In genomic region chr10:111524134-111524533, GRCh38 we compare ENCODE assay signal across 36 cellular contexts.
"Had no signal": no experiment of that assay in that cellular context is flagged by ENCODE, and none has a peak within 500 bp of the region (broad histone marks: within the 10 kb centered on the region; RNA-seq: fewer than 3 reads in every experiment).

No MANE protein-coding gene starts in this region.

- DNase-seq: activated B cell treated with CpG ODN at 0.5 μM for 24 hours; activated CD4-positive, alpha-beta memory T cell treated with anti-CD3 and anti-CD28 coated beads for 36 hours; activated CD4-positive, alpha-beta T cell treated with anti-CD3 and anti-CD28 coated beads for 4 hours; activated CD4-positive, alpha-beta T cell treated with anti-CD3 and anti-CD28 coated beads, Interleukin-2, amount 10 ng/mL, durations not matched to agents 24 days and 14 days; activated CD4-positive, alpha-beta T cell treated with anti-CD3 and anti-CD28 coated beads, Interleukin-2, amount 50 U/mL, for 1 hour; activated CD4-positive, alpha-beta T cell treated with anti-CD3 and anti-CD28 coated beads, Interleukin-2, amount 50 U/mL, for 4 hours; activated CD4-positive, CD25-positive, alpha-beta regulatory T cell treated with anti-CD3 and anti-CD28 coated beads, Interleukin-2, amount 50 U/mL, for 72 hours; activated CD8-positive, alpha-beta memory T cell treated with anti-CD3 and anti-CD28 coated beads, Interleukin-2, amount 50 U/mL, for 4 hours; activated CD8-positive, alpha-beta T cell treated with anti-CD3 and anti-CD28 coated beads for 36 hours; activated effector memory CD4-positive, alpha-beta T cell treated with anti-CD3 and anti-CD28 coated beads, Interleukin-2, amount 50 U/mL, for 16 hours; activated gamma-delta T cell treated with Interleukin-2 at 50 U/mL for 16 hours; activated naive CD4-positive, alpha-beta T cell; activated naive CD4-positive, alpha-beta T cell treated with anti-CD3 and anti-CD28 coated beads for 36 hours; activated naive CD4-positive, alpha-beta T cell treated with anti-CD3 and anti-CD28 coated beads, Interleukin-2, amount 50 U/mL, for 16 hours; activated naive CD8-positive, alpha-beta T cell treated with anti-CD3 and anti-CD28 coated beads for 36 hours; activated T-cell treated with anti-CD3 and anti-CD28 coated beads for 4 hours; activated T-cell treated with anti-CD3 and anti-CD28 coated beads, Interleukin-2, amount 50 U/mL, for 1 hour; activated T-cell treated with anti-CD3 and anti-CD28 coated beads, Interleukin-2, amount 50 U/mL, for 4 hours; activated T-cell treated with anti-CD3 and anti-CD28 coated beads, Interleukin-2, amount 50 U/mL, for 72 hours; adrenal gland; amniotic stem cell; aorta; body of pancreas; brain microvascular endothelial cell; caudate nucleus; cerebellar nuclear complex; T-helper 1 cell; T-helper 2 cell; T-helper 9 cell had no signal

- H3K9me3 ChIP-seq: adrenal gland, body of pancreas, breast epithelium had no signal

- H3K27ac ChIP-seq: adrenal gland, body of pancreas, brain microvascular endothelial cell, breast epithelium, cardiac muscle cell, VCaP had no signal

- H3K4me3 ChIP-seq: adrenal gland, body of pancreas, breast epithelium, cardiac muscle cell had no signal

- H3K4me1 ChIP-seq: adrenal gland, body of pancreas, breast epithelium had no signal

- ATAC-seq: activated CD8-positive, alpha-beta T cell treated with anti-CD3 and anti-CD28 coated beads for 36 hours; activated naive CD4-positive, alpha-beta T cell treated with anti-CD3 and anti-CD28 coated beads, Interleukin-2, amount 50 U/mL, for 72 hours; activated T-cell treated with anti-CD3 and anti-CD28 coated beads, Interleukin-2, amount 50 U/mL, for 4 hours; activated T-cell treated with anti-CD3 and anti-CD28 coated beads, Interleukin-2, amount 50 U/mL, for 72 hours; activated T-helper 17 cell treated with anti-CD3 and anti-CD28 coated beads, Interleukin-2, amount 50 U/mL, for 72 hours; body of pancreas had no signal

- H3K27me3 ChIP-seq: adrenal gland, body of pancreas, brain microvascular endothelial cell, breast epithelium, cardiac muscle cell had no signal

- FAIRE-seq: astrocyte, TTC549 had no signal

- H3K36me3 ChIP-seq: adrenal gland, brain microvascular endothelial cell, breast epithelium, cardiac muscle cell had no signal
